ENCODE assay signal across 8 cellular contexts in genomic region chr6:96898241-96898851, GRCh38. TPM values are rescaled to one million over a fixed set of nuclear protein-coding genes. Genes with fewer than 3 reads are reported as not detected.
DNase-seq lines count a peak whose midpoint lies in the region; ATAC-seq and TF ChIP-seq lines count a peak whose summit lies in the region.

No MANE protein-coding gene starts in this region.

- peaks cover 9% of the 10 kb centered on the region for H3K4me1 ChIP-seq in SJSA1 (replicated peaks)

- peak overlapping the region; percentile 75 for H3K27ac ChIP-seq in SJSA1

- TF ChIP-seq CTCF in endothelial cell (IDR thresholded peaks at IDR 0.05; ENCODE audit: unreplicated experiment) (no peak), neural crest cell (conservative IDR thresholded peaks at IDR 0.05) (no peak)

- H3K36me3 ChIP-seq in SJSA1: peaks cover 27% of the 10 kb centered on the region

- H3K36me3 Mint-ChIP-seq in activated T-cell treated with anti-CD3 and anti-CD28 coated beads, Interleukin-2, amount 50 U/mL, for 72 hours (ENCODE audit: insufficient read depth in 2 of 2): peaks cover 5 to 11% of the 10 kb centered on the region in 2 donors
- H3K36me3 Mint-ChIP-seq in endothelial cell (ENCODE audit: low read depth, unreplicated experiment): no peaks in the 10 kb centered on the region
- H3K36me3 Mint-ChIP-seq in neural crest cell (ENCODE audit: low read depth): peaks cover 6% of the 10 kb centered on the region

- peaks cover 2% of the 10 kb centered on the region for H3K27me3 ChIP-seq in SJSA1 (replicated peaks)

- peak overlapping the region; percentile 80 for H3K4me3 ChIP-seq in SJSA1

- H3K9me3 ChIP-seq in SJSA1 (replicated peaks): no peaks in the 10 kb centered on the region

- H3K4me3 Mint-ChIP-seq in activated T-cell treated with anti-CD3 and anti-CD28 coated beads, Interleukin-2, amount 50 U/mL, for 72 hours: peak overlapping the region; percentile 94 to 96
- peak overlapping the region; percentile 89 for H3K4me3 Mint-ChIP-seq in endothelial cell (ENCODE audit: unreplicated experiment)
- H3K4me3 Mint-ChIP-seq in neural crest cell: peak overlapping the region; percentile 89

- H3K4me1 Mint-ChIP-seq in activated T-cell treated with anti-CD3 and anti-CD28 coated beads, Interleukin-2, amount 50 U/mL, for 72 hours (ENCODE audit: low read depth): peaks cover 28% of the 10 kb centered on the region
- H3K4me1 Mint-ChIP-seq in endothelial cell (ENCODE audit: unreplicated experiment): peaks cover 25% of the 10 kb centered on the region
- H3K4me1 Mint-ChIP-seq in neural crest cell: peaks cover 24% of the 10 kb centered on the region

- DNase-seq in activated T-cell treated with anti-CD3 and anti-CD28 coated beads, Interleukin-2, amount 50 U/mL, for 72 hours: no peak
- no peak for DNase-seq in activated T-cell treated with anti-CD3 and anti-CD28 coated beads, Interleukin-2, amount 50 U/mL, for 1 hour
- DNase-seq in SJSA1 (ENCODE audit: low read depth in 1 of 2, low spot score in 2 of 2) (peak in 1 of 2 experiments; percentile 65), endothelial cell (ENCODE audit: low spot score) (no peak), neural crest cell (ENCODE audit: low read depth, low spot score) (no peak), HK-2 (ENCODE audit: unreplicated experiment) (no peak)

- H3K27me3 Mint-ChIP-seq in activated T-cell treated with anti-CD3 and anti-CD28 coated beads, Interleukin-2, amount 50 U/mL, for 72 hours (ENCODE audit: low read depth): peaks cover 10% of the 10 kb centered on the region
- H3K27me3 Mint-ChIP-seq in endothelial cell (ENCODE audit: unreplicated experiment) (peaks cover 3% of the 10 kb centered on the region), neural crest cell (ENCODE audit: low read depth) (no peaks in the 10 kb centered on the region)

- no peaks in the 10 kb centered on the region for H3K9me3 Mint-ChIP-seq in activated T-cell treated with anti-CD3 and anti-CD28 coated beads, Interleukin-2, amount 50 U/mL, for 72 hours
- H3K9me3 Mint-ChIP-seq in endothelial cell (ENCODE audit: unreplicated experiment) (no peaks in the 10 kb centered on the region), neural crest cell (no peaks in the 10 kb centered on the region)

- ATAC-seq in activated T-cell treated with anti-CD3 and anti-CD28 coated beads, Interleukin-2, amount 50 U/mL, for 72 hours (replicated peaks in 1 of 2): no peak
- ATAC-seq in HG02623 (IDR thresholded peaks at IDR 0.05; ENCODE audit: unreplicated experiment): no peak
- ATAC-seq in GM18867 (IDR thresholded peaks at IDR 0.05; ENCODE audit: unreplicated experiment): no peak

- peak overlapping the region; percentile 98 for H3K27ac Mint-ChIP-seq in activated T-cell treated with anti-CD3 and anti-CD28 coated beads, Interleukin-2, amount 50 U/mL, for 72 hours
- H3K27ac Mint-ChIP-seq in endothelial cell (ENCODE audit: unreplicated experiment) (peak overlapping the region; percentile 97), neural crest cell (ENCODE audit: unreplicated experiment) (peak overlapping the region; percentile 91)

RNA-seq across cellular contexts. Expression of gene NDUFAF4, which starts 0.7 kb away (rescaled TPM):
- 10 to 100 TPM; 53.9 to 63.5 TPM for total RNA-seq in activated T-cell treated with anti-CD3 and anti-CD28 coated beads, Interleukin-2, amount 50 U/mL, for 72 hours
- total RNA-seq in SJSA1 (2014; rRNA removed; shearing (Covaris generic)): 20.9 and 41.4 TPM in 2 replicates
- 33.3 TPM for total RNA-seq in endothelial cell (ENCODE audit: unreplicated experiment)
- 46.9 and 47.3 TPM in 2 replicates for total RNA-seq in neural crest cell

RNA-seq across cellular contexts. Expression of gene KLHL32, which starts 26.2 kb away (rescaled TPM):
- 1 to 10 TPM; 2.1 TPM for total RNA-seq in activated T-cell treated with anti-CD3 and anti-CD28 coated beads, Interleukin-2, amount 50 U/mL, for 72 hours
- total RNA-seq in SJSA1 (2014; rRNA removed; shearing (Covaris generic)): 0.05 TPM in 1 of 2 replicates, not detected in the other
- total RNA-seq in endothelial cell (ENCODE audit: unreplicated experiment) (0.10 TPM), neural crest cell (0.61 and 1.4 TPM in 2 replicates)
